ENCODE assay signal across 27 cellular contexts in genomic region chr9:109556786-109557185, GRCh38. TPM values are rescaled to one million over a fixed set of nuclear protein-coding genes. Genes with fewer than 3 reads are reported as not detected.
"Had no signal": no experiment of that assay in that cellular context is flagged by ENCODE, and none has a peak within 500 bp of the region (broad histone marks: within the 10 kb centered on the region; RNA-seq: fewer than 3 reads in every experiment).

No MANE protein-coding gene starts in this region.

- ATAC-seq: activated naive CD4-positive, alpha-beta T cell treated with anti-CD3 and anti-CD28 coated beads, Interleukin-2, amount 50 U/mL, for 72 hours; activated T-helper 17 cell treated with anti-CD3 and anti-CD28 coated beads, Interleukin-2, amount 50 U/mL, for 72 hours; gastroesophageal sphincter; natural killer cell; T-cell had no signal

- H3K4me3 ChIP-seq: gastroesophageal sphincter, pancreas, psoas muscle, right atrium auricular region, thyroid gland, uterus had no signal

- H3K27ac ChIP-seq: brain microvascular endothelial cell, gastroesophageal sphincter, neutrophil, pancreas, psoas muscle, right atrium auricular region, uterus, WERI-Rb-1 had no signal

- H3K36me3 Mint-ChIP-seq: activated naive CD4-positive, alpha-beta T cell treated with anti-CD3 and anti-CD28 coated beads, Interleukin-2, amount 50 U/mL, for 72 hours; natural killer cell; T-cell had no signal

- H3K36me3 ChIP-seq: brain microvascular endothelial cell, gastroesophageal sphincter, neutrophil, pancreas, right atrium auricular region, thyroid gland, uterus, WERI-Rb-1 had no signal

- FAIRE-seq: colon, islet of Langerhans, pancreas had no signal

- H3K4me1 Mint-ChIP-seq: activated T-helper 17 cell treated with anti-CD3 and anti-CD28 coated beads, Interleukin-2, amount 50 U/mL, for 72 hours; natural killer cell; T-cell had no signal

- H3K9me3 ChIP-seq: gastroesophageal sphincter, neutrophil, pancreas, psoas muscle, right atrium auricular region, thyroid gland, uterus had no signal

- DNase-seq: activated CD4-positive, alpha-beta T cell treated with anti-CD3 and anti-CD28 coated beads, Interleukin-2, amount 50 U/mL, for 4 hours; activated CD8-positive, alpha-beta memory T cell treated with anti-CD3 and anti-CD28 coated beads for 24 hours; activated CD8-positive, alpha-beta memory T cell treated with anti-CD3 and anti-CD28 coated beads, Interleukin-2, amount 50 U/mL, for 4 hours; activated T-cell treated with anti-CD3 and anti-CD28 coated beads, Interleukin-2, amount 50 U/mL, for 24 hours; aorta; brain microvascular endothelial cell; central memory CD4-positive, alpha-beta T cell; effector memory CD4-positive, alpha-beta T cell; head of caudate nucleus; left colon; natural killer cell; pancreas; psoas muscle; stimulated activated CD4-positive, alpha-beta T cell treated with anti-CD3 and anti-CD28 coated beads, Interleukin-4, amount 100 ng/mL, for 24 hours; stimulated activated naive CD4-positive, alpha-beta T cell treated with Interleukin-2 at 50 U/mL for 16 hours; T-cell; uterus; WERI-Rb-1 had no signal

- H3K27ac Mint-ChIP-seq: activated naive CD4-positive, alpha-beta T cell treated with anti-CD3 and anti-CD28 coated beads, Interleukin-2, amount 50 U/mL, for 72 hours; activated T-cell treated with anti-CD3 and anti-CD28 coated beads, Interleukin-2, amount 50 U/mL, for 24 hours; activated T-helper 17 cell treated with anti-CD3 and anti-CD28 coated beads, Interleukin-2, amount 50 U/mL, for 72 hours; natural killer cell; T-cell; T-helper 2 cell treated with Interferon-gamma antibody and Interleukin-4, amounts not matched to agents 5 μg/mL and 100 μg/mL, for 36 hours had no signal

- H3K27me3 ChIP-seq: brain microvascular endothelial cell, pancreas, right atrium auricular region, thyroid gland, uterus had no signal

- H3K4me3 Mint-ChIP-seq: activated T-cell treated with anti-CD3 and anti-CD28 coated beads, Interleukin-2, amount 50 U/mL, for 24 hours; activated T-helper 17 cell treated with anti-CD3 and anti-CD28 coated beads, Interleukin-2, amount 50 U/mL, for 72 hours; natural killer cell; T-cell; T-helper 2 cell treated with Interferon-gamma antibody and Interleukin-4, amounts not matched to agents 5 μg/mL and 100 μg/mL, for 36 hours had no signal

- H3K4me1 ChIP-seq: gastroesophageal sphincter, pancreas, uterus had no signal

- H3K9me3 Mint-ChIP-seq: activated T-cell treated with anti-CD3 and anti-CD28 coated beads, Interleukin-2, amount 50 U/mL, for 24 hours; activated T-helper 17 cell treated with anti-CD3 and anti-CD28 coated beads, Interleukin-2, amount 50 U/mL, for 72 hours; T-helper 2 cell treated with Interferon-gamma antibody and Interleukin-4, amounts not matched to agents 5 μg/mL and 100 μg/mL, for 36 hours had no signal

RNA-seq across cellular contexts. Expression of gene PTPN3, which starts 58.7 kb away (rescaled TPM):
- total RNA-seq: natural killer cell had no signal
